10 cellular contexts compared by ENCODE assay signal in genomic region chr1:31588751-31589515, GRCh38. TPM values are rescaled to one million over a fixed set of nuclear protein-coding genes. Genes with fewer than 3 reads are reported as not detected.
DNase-seq lines count a peak whose midpoint lies in the region; ATAC-seq and TF ChIP-seq lines count a peak whose summit lies in the region.
"Had no signal": no experiment of that assay in that cellular context is flagged by ENCODE, and none has a peak within 500 bp of the region (broad histone marks: within the 10 kb centered on the region; RNA-seq: fewer than 3 reads in every experiment).

No MANE protein-coding gene starts in this region.

- H3K4me3 ChIP-seq in HEK293 (ENCODE audit: low read depth, low read length) (no peak overlapping the region), left lung (peak overlapping the region; percentile 26 to 27), subcutaneous abdominal adipose tissue (ENCODE audit: low read depth in 1 of 5, low read length in 5 of 5) (peak overlapping the region in 4 of 5 donors; percentile 43 to 53 (median 48))

- peaks cover 18% of the 10 kb centered on the region for H3K27me3 Mint-ChIP-seq in activated T-helper 17 cell treated with anti-CD3 and anti-CD28 coated beads, Interleukin-2, amount 50 U/mL, for 72 hours
- H3K27me3 Mint-ChIP-seq in T-helper 17 cell, result peaks cover 42% of the 10 kb centered on the region

- ATAC-seq in left lung (peak; percentile 60), sciatic nerve (no peak), T-helper 17 cell (no peak)
- ATAC-seq in activated T-helper 17 cell treated with anti-CD3 and anti-CD28 coated beads, Interleukin-2, amount 50 U/mL, for 72 hours (replicated peaks), result no peak

- intact Hi-C loops in left lung (cut with DNase I) (no loop called here), sciatic nerve (cut with DNase I) (no loop called here)

- no peak for TF ChIP-seq CTCF in HEK293 (tag by site-specific recombination; IDR thresholded peaks at IDR 0.05)
- no peak for TF ChIP-seq CTCF in left lung (IDR thresholded peaks at IDR 0.05)

- H3K27me3 ChIP-seq in left lung (peaks cover 0 to 31% of the 10 kb centered on the region in 2 donors), subcutaneous abdominal adipose tissue (ENCODE audit: control insufficient read depth in 5 of 5, insufficient read depth in 4 of 5, low read length in 5 of 5) (no peaks in the 10 kb centered on the region)

- H3K4me1 Mint-ChIP-seq in activated T-helper 17 cell treated with anti-CD3 and anti-CD28 coated beads, Interleukin-2, amount 50 U/mL, for 72 hours, result no peaks in the 10 kb centered on the region
- peaks cover 10% of the 10 kb centered on the region for H3K4me1 Mint-ChIP-seq in T-helper 17 cell

- no peak overlapping the region for H3K27ac Mint-ChIP-seq in activated T-helper 17 cell treated with anti-CD3 and anti-CD28 coated beads, Interleukin-2, amount 50 U/mL, for 72 hours
- no peak overlapping the region for H3K27ac Mint-ChIP-seq in T-helper 17 cell
- H3K27ac Mint-ChIP-seq: activated CD4-positive, alpha-beta T cell treated with anti-CD3 and anti-CD28 coated beads, Interleukin-2, amount 10 ng/mL, durations not matched to agents 24 days and 14 days had no signal

- H3K36me3 Mint-ChIP-seq in activated T-helper 17 cell treated with anti-CD3 and anti-CD28 coated beads, Interleukin-2, amount 50 U/mL, for 72 hours (ENCODE audit: low read depth), result no peaks in the 10 kb centered on the region
- H3K36me3 Mint-ChIP-seq in T-helper 17 cell (ENCODE audit: low read depth), result peaks cover 2% of the 10 kb centered on the region

- H3K27ac ChIP-seq in HEK293 (ENCODE audit: extremely low read depth, low read depth, low read length), result no peak overlapping the region
- H3K27ac ChIP-seq in left lung, result peak overlapping the region; percentile 82 to 83
- peak overlapping the region; percentile 87 for H3K27ac ChIP-seq in subcutaneous abdominal adipose tissue (ENCODE audit: low read depth, low read length)

- H3K4me1 ChIP-seq in HEK293 (ENCODE audit: control insufficient read depth, insufficient read depth, low read length) (no peaks in the 10 kb centered on the region), left lung (peaks cover 22 to 49% of the 10 kb centered on the region in 2 donors), subcutaneous abdominal adipose tissue (ENCODE audit: control insufficient read depth in 5 of 5, insufficient read depth in 5 of 5, low read length in 5 of 5) (peaks cover 11 to 61% (median 53%) of the 10 kb centered on the region in 5 donors)

- CTCF ChIA-PET in HEK293 (lab: Yijun Ruan, JAX), result interaction anchor here (0.5 to 1.7 kb wide), 4 partner anchors 11 to 217 kb away, joined by 3 to 7 read pairs (median 5); no protein-coding TSS in a partner anchor

- H3K9ac ChIP-seq in subcutaneous abdominal adipose tissue (ENCODE audit: low read length in 5 of 5), result peak overlapping the region in 3 of 5 donors; percentile 31 to 58 (median 51)

- H3K9me3 ChIP-seq in HEK293 (ENCODE audit: control insufficient read depth, insufficient read depth, low read depth, low read length), result no peaks in the 10 kb centered on the region
- H3K9me3 ChIP-seq in left lung, result no peaks in the 10 kb centered on the region
- H3K9me3 ChIP-seq in subcutaneous abdominal adipose tissue (ENCODE audit: control insufficient read depth in 5 of 5, low read length in 5 of 5), result no peaks in the 10 kb centered on the region
- H3K9me3 ChIP-seq in T-helper 17 cell (ENCODE audit: control insufficient read depth, low read length, poor library complexity, severe bottlenecking), result no peaks in the 10 kb centered on the region

- POLR2A ChIA-PET in HEK293 (lab: Yijun Ruan, JAX), result interaction anchor here (1.3 kb wide), 1 partner anchor 8 kb away, joined by 3 read pairs; no protein-coding TSS in a partner anchor

- H3K36me3 ChIP-seq in HEK293 (ENCODE audit: control insufficient read depth in 2 of 2, insufficient read depth in 1 of 2, low read length in 2 of 2) (no peaks in the 10 kb centered on the region), left lung (peaks cover 0 to 16% of the 10 kb centered on the region in 2 donors), subcutaneous abdominal adipose tissue (ENCODE audit: control insufficient read depth in 5 of 5, insufficient read depth in 5 of 5, low read length in 5 of 5) (peaks cover 0 to 22% (median 18%) of the 10 kb centered on the region in 5 donors)

- no peaks in the 10 kb centered on the region for H3K9me3 Mint-ChIP-seq in activated T-helper 17 cell treated with anti-CD3 and anti-CD28 coated beads, Interleukin-2, amount 50 U/mL, for 72 hours
- H3K9me3 Mint-ChIP-seq: activated CD4-positive, alpha-beta T cell treated with anti-CD3 and anti-CD28 coated beads, Interleukin-2, amount 10 ng/mL, durations not matched to agents 24 days and 14 days had no signal

- DNase-seq in ecto neural progenitor cell (ENCODE audit: low spot score) (peak; percentile 59), left lung (peak in 1 of 2 donors; percentile 84), sciatic nerve (ENCODE audit: low spot score) (no peak), T-helper 17 cell (no peak)
- DNase-seq in activated CD4-positive, alpha-beta T cell treated with anti-CD3 and anti-CD28 coated beads, Interleukin-2, amount 50 U/mL, for 4 hours, result no peak
- DNase-seq: activated CD4-positive, alpha-beta T cell treated with anti-CD3 and anti-CD28 coated beads, Interleukin-2, amount 10 ng/mL, durations not matched to agents 24 days and 14 days; foreskin melanocyte had no signal

- no peak overlapping the region for H3K4me3 Mint-ChIP-seq in activated T-helper 17 cell treated with anti-CD3 and anti-CD28 coated beads, Interleukin-2, amount 50 U/mL, for 72 hours
- H3K4me3 Mint-ChIP-seq in T-helper 17 cell, result no peak overlapping the region
- H3K4me3 Mint-ChIP-seq: activated CD4-positive, alpha-beta T cell treated with anti-CD3 and anti-CD28 coated beads, Interleukin-2, amount 10 ng/mL, durations not matched to agents 24 days and 14 days had no signal

TF ChIP-seq in HEK293, 187 proteins besides CTCF, POLR2A, EP300 and RAD21:
- peak; percentile 50 for TF ChIP-seq KLF1 (tag by site-specific recombination; IDR thresholded peaks at IDR 0.05)
- no peak for TF ChIP-seq ZNF76 (tag by site-specific recombination; IDR thresholded peaks at IDR 0.05; ENCODE audit: borderline replicate concordance, low read depth)

RNA-seq across cellular contexts. Expression of gene TINAGL1, which starts 12.6 kb away (rescaled TPM):
- total RNA-seq in left lung (100 to 1,000 TPM in 1 of 2 donors, 10 to 100 TPM in 1; 66.6 to 106 TPM), sciatic nerve (91.9 TPM), T-helper 17 cell (not detected)
- total RNA-seq in activated T-helper 17 cell treated with anti-CD3 and anti-CD28 coated beads, Interleukin-2, amount 50 U/mL, for 72 hours, result not detected
- total RNA-seq: activated CD4-positive, alpha-beta T cell treated with anti-CD3 and anti-CD28 coated beads, Interleukin-2, amount 10 ng/mL, durations not matched to agents 24 days and 14 days had no signal

RNA-seq across cellular contexts. Expression of gene HCRTR1, which starts 28.6 kb away (rescaled TPM):
- not detected for total RNA-seq in left lung
- 0.31 TPM for total RNA-seq in sciatic nerve
- not detected for total RNA-seq in activated T-helper 17 cell treated with anti-CD3 and anti-CD28 coated beads, Interleukin-2, amount 50 U/mL, for 72 hours
- total RNA-seq in T-helper 17 cell, result not detected
- total RNA-seq: activated CD4-positive, alpha-beta T cell treated with anti-CD3 and anti-CD28 coated beads, Interleukin-2, amount 10 ng/mL, durations not matched to agents 24 days and 14 days had no signal

RNA-seq across cellular contexts. Expression of gene PEF1, which starts 55.7 kb away (rescaled TPM):
- total RNA-seq in left lung, result 10 to 100 TPM; 70.3 to 75.8 TPM
- total RNA-seq in sciatic nerve, result 56.7 TPM
- 10 to 100 TPM; 32.7 to 51.5 TPM for total RNA-seq in activated T-helper 17 cell treated with anti-CD3 and anti-CD28 coated beads, Interleukin-2, amount 50 U/mL, for 72 hours
- 10 to 100 TPM; 44.0 to 47.6 TPM for total RNA-seq in T-helper 17 cell

Comparison
In these comparisons a context has a peak if more than half of its experiments do, and no peak if none do; other contexts are left out.
1. RNA of gene TINAGL1, which starts 12.6 kb away (total RNA-seq): 66.6 to 106 TPM in left lung and 91.9 TPM in sciatic nerve (single experiment); not detected in activated T-helper 17 cell treated with anti-CD3 and anti-CD28 coated beads, Interleukin-2, amount 50 U/mL, for 72 hours and not detected in T-helper 17 cell; every median in the first group is over 10 times any median in the second.